In the genomic region with DNA sequence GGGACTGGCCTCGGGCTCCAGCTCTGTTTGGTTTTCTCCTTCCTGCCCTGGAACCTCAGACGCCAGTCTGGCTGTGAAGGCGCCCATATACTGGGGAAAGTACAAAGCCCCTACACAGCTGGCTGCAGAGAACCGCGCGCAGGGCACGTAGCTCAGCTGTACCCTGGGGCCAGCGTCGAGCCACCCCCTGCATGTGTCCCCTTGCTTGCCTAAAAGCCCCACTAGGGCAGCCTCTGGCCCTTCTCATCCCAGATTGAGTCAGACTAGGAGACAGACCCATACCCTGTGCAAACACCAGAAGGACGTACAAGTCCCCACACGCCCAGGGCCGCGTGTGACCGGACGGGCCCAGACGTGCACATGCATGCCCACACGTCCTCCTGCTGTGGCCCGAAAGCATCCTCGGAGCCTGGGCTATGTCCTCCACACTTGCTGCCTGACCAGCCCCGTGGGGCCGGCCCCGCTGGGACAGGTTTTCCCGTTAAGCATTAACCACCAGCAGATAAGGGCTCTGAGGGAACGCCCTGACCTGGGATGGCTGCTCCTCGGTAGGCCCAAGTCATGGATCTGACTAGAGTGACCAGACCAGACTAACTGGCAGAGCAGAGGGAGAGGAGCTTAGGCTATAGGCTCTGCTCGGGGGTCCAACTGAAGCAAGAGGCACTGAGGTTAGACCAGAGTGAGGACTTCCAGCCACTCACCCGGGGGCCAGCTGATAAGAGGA, we compare ENCODE assay signal across 12 cellular contexts. TPM values are rescaled to one million over a fixed set of nuclear protein-coding genes. Genes with fewer than 3 reads are reported as not detected.
DNase-seq lines count a peak whose midpoint lies in the region; ATAC-seq, FAIRE-seq and TF ChIP-seq lines count a peak whose summit lies in the region.
"Had no signal": no experiment of that assay in that cellular context is flagged by ENCODE, and none has a peak within 500 bp of the region (broad histone marks: within the 10 kb centered on the region; RNA-seq: fewer than 3 reads in every experiment).

No MANE protein-coding gene starts in this region.

- H3K27ac ChIP-seq in Panc1 (ENCODE audit: low read length), result peak overlapping the region; percentile 99
- H3K27ac ChIP-seq in keratinocyte (ENCODE audit: control insufficient read depth, insufficient read depth, low read length), result peak overlapping the region; percentile 84
- H3K27ac ChIP-seq in thoracic aorta, result peak overlapping the region; percentile 95 to 97
- H3K27ac ChIP-seq: parathyroid adenoma had no signal

- CTCF ChIA-PET in Panc1 (lab: Charles Lee), result interaction anchor here (0.5 to 7.7 kb wide), 5 partner anchors 123 to 937 kb away, joined by 3 to 168 read pairs (median 6); no protein-coding TSS in a partner anchor

- peaks cover 11% of the 10 kb centered on the region for H3K79me2 ChIP-seq in keratinocyte (ENCODE audit: control insufficient read depth, insufficient read depth, low read length)
- H3K79me2 ChIP-seq: parathyroid adenoma had no signal

- BruUV-seq in Panc1 (replicated peaks; lab: Mats Ljungman, UMichigan), result no TSS peak

- ATAC-seq in Panc1, result 0 out of 2 replicates have a peak, but pooled peaks have one; percentile 1
- ATAC-seq in thoracic aorta (ENCODE audit: insufficient number of reproducible peaks, low FRiP score, low read depth), result no peak
- ATAC-seq in HG02973 (IDR thresholded peaks at IDR 0.05; ENCODE audit: unreplicated experiment), result no peak
- ATAC-seq: activated T-cell treated with anti-CD3 and anti-CD28 coated beads, Interleukin-2, amount 50 U/mL, for 4 hours; T-cell had no signal

- peaks cover 2% of the 10 kb centered on the region for H3K9me1 ChIP-seq in keratinocyte (ENCODE audit: control insufficient read depth, extremely low read depth, insufficient read depth, low read length)

- peak overlapping the region; percentile 19 for H2AFZ ChIP-seq in keratinocyte (ENCODE audit: control insufficient read depth, low read length)
- H2AFZ ChIP-seq: parathyroid adenoma had no signal

- H3K27me3 ChIP-seq in Panc1 (ENCODE audit: control insufficient read depth, insufficient read depth, low read length) (no peaks in the 10 kb centered on the region), keratinocyte (ENCODE audit: control insufficient read depth, extremely low read depth, insufficient read depth, low read length) (no peaks in the 10 kb centered on the region), thoracic aorta (replicated peaks; ENCODE audit: insufficient read depth) (no peaks in the 10 kb centered on the region)

- intact Hi-C loops in Panc1 (cut with micrococcal nuclease; ENCODE audit: unreplicated experiment), result loop anchor here (5.0 kb wide), 1 partner anchor 68 kb away; a partner anchor contains a TSS

- peak overlapping the region; percentile 70 for H3K4me2 ChIP-seq in keratinocyte (ENCODE audit: control insufficient read depth, extremely low read depth, insufficient read depth, low read depth, low read length)

- H3K4me3 ChIP-seq in Panc1 (ENCODE audit: low read depth in 2 of 2, low read length in 2 of 2) (no peak overlapping the region), keratinocyte (ENCODE audit: control insufficient read depth in 2 of 3, extremely low read depth in 1 of 3, insufficient read depth in 2 of 3, low read depth in 1 of 3, low read length in 3 of 3) (no peak overlapping the region), thoracic aorta (no peak overlapping the region)

- H3K9me3 ChIP-seq in Panc1 (ENCODE audit: control insufficient read depth, insufficient read depth, low read depth, low read length) (no peaks in the 10 kb centered on the region), keratinocyte (ENCODE audit: control insufficient read depth, low read depth, low read length) (no peaks in the 10 kb centered on the region), thoracic aorta (no peaks in the 10 kb centered on the region)

- H3K36me3 ChIP-seq in Panc1 (ENCODE audit: control insufficient read depth, insufficient read depth, low read length) (no peaks in the 10 kb centered on the region), keratinocyte (ENCODE audit: control insufficient read depth in 2 of 2, extremely low read depth in 1 of 2, insufficient read depth in 2 of 2, low read length in 2 of 2) (no peaks in the 10 kb centered on the region), thoracic aorta (no peaks in the 10 kb centered on the region)

- DNase-seq in NCI-H345 (lab: John Stamatoyannopoulos, UW) (peak; percentile 47), NCI-H345 treated with DMSO at 0.1 percent for 48 hours (lab: John Stamatoyannopoulos, UW; ENCODE audit: unreplicated experiment) (no peak), Panc1 (ENCODE audit: low read depth, low spot score) (no peak), keratinocyte (ENCODE audit: low read depth, low spot score) (peak; percentile 100), thoracic aorta (ENCODE audit: low spot score) (no peak), AML-193 (lab: John Stamatoyannopoulos, UW) (no peak), NCI-H2029 treated with DMSO at 0.1 percent for 48 hours (lab: John Stamatoyannopoulos, UW) (no peak)
- DNase-seq: activated T-cell treated with anti-CD3 and anti-CD28 coated beads, Interleukin-2, amount 50 U/mL, for 4 hours; MV-4-11; T-cell had no signal

- TF ChIP-seq CTCF in Panc1 (IDR thresholded peaks at IDR 0.05) (no peak), keratinocyte (optimal IDR thresholded peaks at IDR 0.05 in 1 of 3, IDR thresholded peaks at IDR 0.05 in 1 of 3, conservative IDR thresholded peaks at IDR 0.05 in 1 of 3; ENCODE audit: extremely low read depth in 1 of 3, insufficient read depth in 2 of 3, low read length in 3 of 3) (no peak), thoracic aorta (IDR thresholded peaks at IDR 0.05) (no peak)

- FAIRE-seq in keratinocyte (lab: Jason Lieb, UNC), result peak; percentile 98

- H4K20me1 ChIP-seq in keratinocyte (ENCODE audit: control insufficient read depth, extremely low read depth, insufficient read depth, low read length), result no peaks in the 10 kb centered on the region

- dilution Hi-C loops in keratinocyte (cut with MboI; ENCODE audit: extremely low pct_ligation_motif_present, low sequenced_read_pairs), result no loop called here

- H3K4me1 ChIP-seq in Panc1 (ENCODE audit: control insufficient read depth, insufficient read depth, low read length) (peaks cover 95% of the 10 kb centered on the region), keratinocyte (ENCODE audit: control insufficient read depth, extremely low read depth, insufficient read depth, low read length) (peaks cover 89% of the 10 kb centered on the region), thoracic aorta (ENCODE audit: control insufficient read depth in 1 of 2, low read depth in 2 of 2) (peaks cover 38 to 67% of the 10 kb centered on the region in 2 donors)
- H3K4me1 ChIP-seq: parathyroid adenoma had no signal

- POLR2A ChIA-PET in Panc1 (lab: Charles Lee), result no interaction called here

- H3K9ac ChIP-seq in keratinocyte (ENCODE audit: control insufficient read depth, extremely low read depth, insufficient read depth, low read length), result peak overlapping the region; percentile 61
- H3K9ac ChIP-seq: parathyroid adenoma had no signal

- in situ Hi-C loops in Panc1 (cut with HindIII; ENCODE audit: low pct_unique_long_range_greater_than_20kb, low sequenced_read_pairs), result no loop called here

RNA-seq across cellular contexts. Expression of a gene that starts 4.1 kb away (rescaled TPM):
- total RNA-seq in Panc1 (2021; ENCODE audit: unreplicated experiment) (3.5 TPM), thoracic aorta (1 to 10 TPM; 3.4 to 3.6 TPM)
- polyA plus RNA-seq in Panc1 (2012; ENCODE audit: insufficient read length), result 1.9 TPM
- polyA plus RNA-seq in keratinocyte, result 19.3 to 26.4 TPM (median 22.3 TPM) in 3 replicates
- 3.6 TPM for polyA plus RNA-seq in keratinocyte (2011; ENCODE audit: low read depth)
- polyA plus RNA-seq in keratinocyte (2011; cell fraction: cytosol; rRNA removed), result 3.3 and 14.1 TPM in 2 replicates
- 54.7 and 109 TPM in 2 replicates for polyA plus RNA-seq in keratinocyte (2011; cell fraction: nucleus; rRNA removed)
- 15.5 and 30.9 TPM in 2 replicates for polyA plus RNA-seq in keratinocyte (2012; ENCODE audit: low replicate concordance)
- 2.3 to 3.8 TPM (median 2.6 TPM) in 3 replicates for polyA minus RNA-seq in keratinocyte
- polyA minus RNA-seq in keratinocyte (2011; cell fraction: cytosol; rRNA and poly(A)+ RNA removed), result 17.8 TPM
- polyA minus RNA-seq in keratinocyte (2011; cell fraction: nucleus; rRNA and poly(A)+ RNA removed), result 11.1 and 15.5 TPM in 2 replicates
- total RNA-seq: activated T-cell treated with anti-CD3 and anti-CD28 coated beads, Interleukin-2, amount 50 U/mL, for 4 hours; T-cell had no signal

RNA-seq across cellular contexts. Expression of a gene that starts 8.1 kb away (rescaled TPM):
- total RNA-seq in Panc1 (2021; ENCODE audit: unreplicated experiment), result 0.46 TPM
- polyA plus RNA-seq in Panc1 (2012; ENCODE audit: insufficient read length), result 0.64 TPM
- polyA plus RNA-seq in keratinocyte, result 7.5 to 10.7 TPM (median 9.4 TPM) in 3 replicates
- polyA plus RNA-seq in keratinocyte (2011; ENCODE audit: low read depth), result 13.2 TPM
- 0.74 and 1.1 TPM in 2 replicates for polyA plus RNA-seq in keratinocyte (2011; cell fraction: cytosol; rRNA removed)
- 54.0 and 64.5 TPM in 2 replicates for polyA plus RNA-seq in keratinocyte (2011; cell fraction: nucleus; rRNA removed)
- 8.1 and 11.6 TPM in 2 replicates for polyA plus RNA-seq in keratinocyte (2012; ENCODE audit: low replicate concordance)
- polyA minus RNA-seq in keratinocyte, result 0.36 to 0.99 TPM in 2 of 3 replicates, not detected in the other
- not detected for polyA minus RNA-seq in keratinocyte (2011; cell fraction: cytosol; rRNA and poly(A)+ RNA removed)
- polyA minus RNA-seq in keratinocyte (2011; cell fraction: nucleus; rRNA and poly(A)+ RNA removed), result 2.6 and 3.0 TPM in 2 replicates
- total RNA-seq in thoracic aorta, result not detected
- total RNA-seq: activated T-cell treated with anti-CD3 and anti-CD28 coated beads, Interleukin-2, amount 50 U/mL, for 4 hours had no signal

RNA-seq across cellular contexts. Expression of a gene that starts 22.2 kb away (rescaled TPM):
- total RNA-seq in Panc1 (2021; ENCODE audit: unreplicated experiment) (0.90 TPM), thoracic aorta (10 to 100 TPM; 23.6 to 40.5 TPM)
- 1.3 TPM for polyA plus RNA-seq in Panc1 (2012; ENCODE audit: insufficient read length)
- 0.94 to 1.5 TPM (median 0.95 TPM) in 3 replicates for polyA plus RNA-seq in keratinocyte
- polyA plus RNA-seq in keratinocyte (2011; ENCODE audit: low read depth), result 6.8 TPM
- polyA plus RNA-seq in keratinocyte (2011; cell fraction: cytosol; rRNA removed), result 0.24 and 1.1 TPM in 2 replicates
- 0.31 and 0.36 TPM in 2 replicates for polyA plus RNA-seq in keratinocyte (2011; cell fraction: nucleus; rRNA removed)
- polyA plus RNA-seq in keratinocyte (2012; ENCODE audit: low replicate concordance), result 0.38 and 1.1 TPM in 2 replicates
- 0.16 to 1.0 TPM (median 0.74 TPM) in 3 replicates for polyA minus RNA-seq in keratinocyte
- polyA minus RNA-seq in keratinocyte (2011; cell fraction: cytosol; rRNA and poly(A)+ RNA removed), result not detected
- polyA minus RNA-seq in keratinocyte (2011; cell fraction: nucleus; rRNA and poly(A)+ RNA removed), result not detected in 2 replicates

Comparison
In these comparisons a context has a peak if more than half of its experiments do, and no peak if none do; other contexts are left out.
1. DNase-seq: peak in NCI-H345 (single experiment) and keratinocyte (single experiment); none in NCI-H345 treated with DMSO at 0.1 percent for 48 hours (single experiment), Panc1 (single experiment), thoracic aorta (single experiment), AML-193 (0 of 2) and NCI-H2029 treated with DMSO at 0.1 percent for 48 hours (single experiment).
2. RNA of a gene that starts 22.2 kb away (total RNA-seq): 23.6 to 40.5 TPM in thoracic aorta; 0.90 TPM in Panc1 (single experiment); every median in the first group is over 10 times any median in the second.
3. Peak in every context shown above with its lines, with median percentiles within 50 percentile points of each other: H3K27ac ChIP-seq.